19 cellular contexts compared by ENCODE assay signal in the genomic region with DNA sequence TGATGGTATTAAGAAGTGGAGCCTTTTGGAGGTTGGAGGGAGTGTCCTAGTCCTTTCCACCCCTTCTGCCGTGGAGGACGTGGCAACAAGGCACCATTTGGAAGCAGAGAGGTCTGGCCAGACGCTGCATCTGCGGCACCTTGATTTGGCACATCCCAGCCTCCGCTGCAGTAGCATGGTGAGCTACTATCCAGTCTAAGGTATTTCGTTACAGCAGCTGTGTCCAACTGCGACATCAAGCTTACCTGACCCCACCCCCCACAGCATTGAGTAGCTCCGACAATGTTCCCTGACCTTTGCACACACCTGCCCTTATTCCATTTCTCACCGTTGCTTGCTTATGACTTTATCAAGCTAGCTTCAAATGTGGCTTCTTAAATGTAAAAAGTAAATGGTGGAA.
"Had no signal": no experiment of that assay in that cellular context is flagged by ENCODE, and none has a peak within 500 bp of the region (broad histone marks: within the 10 kb centered on the region; RNA-seq: fewer than 3 reads in every experiment).

No MANE protein-coding gene starts in this region.

- H3K27me3 ChIP-seq: heart right ventricle, pancreas had no signal

- H3K9me3 ChIP-seq: pancreas had no signal

- H3K4me1 Mint-ChIP-seq: mesothelial cell of epicardium had no signal

- H3K9me3 Mint-ChIP-seq: T-helper 1 cell treated with Interleukin-12 subunit alpha and Interleukin-12 subunit beta and Interleukin-4 antibody, amounts not matched to agents 30 μg/mL and 1 μg/mL, for 36 hours had no signal

- H3K27ac Mint-ChIP-seq: activated naive CD8-positive, alpha-beta T cell treated with anti-CD3 and anti-CD28 coated beads, Interleukin-2, amount 10 ng/mL, durations not matched to agents 7 days and 5 days; mesothelial cell of epicardium; nephron progenitor cell; T-helper 1 cell treated with Interleukin-12 subunit alpha and Interleukin-12 subunit beta and Interleukin-4 antibody, amounts not matched to agents 30 μg/mL and 1 μg/mL, for 36 hours; WTC11 had no signal

- H3K4me3 Mint-ChIP-seq: activated naive CD8-positive, alpha-beta T cell treated with anti-CD3 and anti-CD28 coated beads, Interleukin-2, amount 10 ng/mL, durations not matched to agents 7 days and 5 days; mesothelial cell of epicardium; nephron progenitor cell; T-helper 1 cell treated with Interleukin-12 subunit alpha and Interleukin-12 subunit beta and Interleukin-4 antibody, amounts not matched to agents 30 μg/mL and 1 μg/mL, for 36 hours; WTC11 had no signal

- ATAC-seq: heart right ventricle, left lung, pancreas, sciatic nerve, WTC11 had no signal

- H3K4me1 ChIP-seq: left lung had no signal

- H3K4me2 ChIP-seq: smooth muscle cell had no signal

- H3K36me3 Mint-ChIP-seq: WTC11 had no signal

- H3K27ac ChIP-seq: coronary artery, heart right ventricle, left lung, pancreas, thoracic aorta had no signal

- H3K36me3 ChIP-seq: heart right ventricle, left lung, pancreas, thoracic aorta had no signal

- H3K4me3 ChIP-seq: coronary artery, heart right ventricle, left lung, pancreas, smooth muscle cell, thoracic aorta had no signal

- DNase-seq: activated naive CD4-positive, alpha-beta T cell treated with Interleukin-2 at 50 U/mL for 16 hours; activated naive CD8-positive, alpha-beta T cell treated with anti-CD3 and anti-CD28 coated beads, Interleukin-2, amount 10 ng/mL, durations not matched to agents 7 days and 5 days; activated T-cell treated with anti-CD3 and anti-CD28 coated beads, Interleukin-2, amount 50 U/mL, for 1 hour; amniotic stem cell; heart right ventricle; kidney; left lung; nephron progenitor cell; pancreas; stimulated activated CD4-positive, alpha-beta T cell treated with anti-CD3 and anti-CD28 coated beads, Interleukin-2, amount 100 ng/mL, for 48 hours; stimulated activated naive CD4-positive, alpha-beta T cell treated with Interleukin-2 at 50 U/mL for 16 hours; T1000 had no signal
